9 cellular contexts compared by ENCODE assay signal in genomic region chr15:52288051-52288942, GRCh38. TPM values are rescaled to one million over a fixed set of nuclear protein-coding genes. Genes with fewer than 3 reads are reported as not detected.
DNase-seq lines count a peak whose midpoint lies in the region; ATAC-seq and TF ChIP-seq lines count a peak whose summit lies in the region.
"Had no signal": no experiment of that assay in that cellular context is flagged by ENCODE, and none has a peak within 500 bp of the region (broad histone marks: within the 10 kb centered on the region; RNA-seq: fewer than 3 reads in every experiment).

No MANE protein-coding gene starts in this region.

- no TSS peak for BruUV-seq in Panc1 (replicated peaks; lab: Mats Ljungman, UMichigan)

- H3K27me3 ChIP-seq in Panc1 (ENCODE audit: control insufficient read depth, insufficient read depth, low read length) (no peaks in the 10 kb centered on the region), smooth muscle cell (ENCODE audit: low read depth) (peaks cover 13% of the 10 kb centered on the region)
- no peaks in the 10 kb centered on the region for H3K27me3 ChIP-seq in effector memory CD4-positive, alpha-beta T cell (replicated peaks; ENCODE audit: control insufficient read depth, insufficient read depth, low read length, poor library complexity, severe bottlenecking)

- H2AFZ ChIP-seq in smooth muscle cell (ENCODE audit: low read depth) = no peak overlapping the region

- ATAC-seq in Panc1 (peak; percentile 93), sciatic nerve (peak; percentile 13)

- H3K27ac ChIP-seq in HEK293 (ENCODE audit: extremely low read depth, low read depth, low read length) (no peak overlapping the region), Panc1 (ENCODE audit: low read length) (peak overlapping the region; percentile 92), smooth muscle cell (ENCODE audit: low read depth) (no peak overlapping the region)
- H3K27ac ChIP-seq in effector memory CD4-positive, alpha-beta T cell (ENCODE audit: insufficient read depth, low read length, poor library complexity, severe bottlenecking) = no peak overlapping the region

- H4K20me1 ChIP-seq in smooth muscle cell (ENCODE audit: low read depth) = no peaks in the 10 kb centered on the region

- H3K4me3 ChIP-seq in HEK293 (ENCODE audit: low read depth, low read length) (no peak overlapping the region), Panc1 (ENCODE audit: low read depth in 2 of 2, low read length in 2 of 2) (peak overlapping the region; percentile 11 to 38; a peak in 3 of 4 replicates), fibroblast of villous mesenchyme (ENCODE audit: low read depth, low read length) (no peak overlapping the region), smooth muscle cell (no peak overlapping the region)
- H3K4me3 ChIP-seq in effector memory CD4-positive, alpha-beta T cell (ENCODE audit: insufficient read depth, low read depth, low read length, poor library complexity, severe bottlenecking) = no peak overlapping the region
- H3K4me3 ChIP-seq: left ventricle myocardium inferior had no signal

- no peak overlapping the region for H3K9ac ChIP-seq in smooth muscle cell (ENCODE audit: low read depth)

- no peak for TF ChIP-seq CTCF in HEK293 (tag by site-specific recombination; IDR thresholded peaks at IDR 0.05)
- no peak for TF ChIP-seq CTCF in Panc1 (IDR thresholded peaks at IDR 0.05)
- TF ChIP-seq CTCF in fibroblast of villous mesenchyme (IDR thresholded peaks at IDR 0.05; ENCODE audit: insufficient read depth, low read depth, low read length) = no peak
- TF ChIP-seq CTCF in smooth muscle cell (IDR thresholded peaks at IDR 0.05; ENCODE audit: borderline replicate concordance, insufficient read depth, poor library complexity, severe bottlenecking) = no peak

- H3K9me3 ChIP-seq in HEK293 (ENCODE audit: control insufficient read depth, insufficient read depth, low read depth, low read length) (no peaks in the 10 kb centered on the region), Panc1 (ENCODE audit: control insufficient read depth, insufficient read depth, low read depth, low read length) (no peaks in the 10 kb centered on the region), smooth muscle cell (replicated peaks; ENCODE audit: low read depth) (no peaks in the 10 kb centered on the region)
- no peaks in the 10 kb centered on the region for H3K9me3 ChIP-seq in effector memory CD4-positive, alpha-beta T cell (ENCODE audit: control insufficient read depth, low read length)
- H3K9me3 ChIP-seq: left ventricle myocardium inferior had no signal

- no peaks in the 10 kb centered on the region for H3K79me2 ChIP-seq in smooth muscle cell (ENCODE audit: low read depth)

- DNase-seq in Panc1 (ENCODE audit: low read depth, low spot score) (peak; percentile 38), fibroblast of villous mesenchyme (ENCODE audit: low read depth) (peak; percentile 5), sciatic nerve (ENCODE audit: low spot score) (no peak), cerebellar nuclear complex (lab: John Stamatoyannopoulos, UW) (no peak), smooth muscle cell (lab: John Stamatoyannopoulos, UW; ENCODE audit: unreplicated experiment) (no peak), HK-2 (ENCODE audit: unreplicated experiment) (no peak)
- DNase-seq in effector memory CD4-positive, alpha-beta T cell = no peak
- DNase-seq: left ventricle myocardium inferior had no signal

- in situ Hi-C loops in Panc1 (cut with HindIII; ENCODE audit: low pct_unique_long_range_greater_than_20kb, low sequenced_read_pairs) = no loop called here

- H3K36me3 ChIP-seq in HEK293 (ENCODE audit: control insufficient read depth in 2 of 2, insufficient read depth in 1 of 2, low read length in 2 of 2) = peaks cover 0 to 11% of the 10 kb centered on the region in 2 experiments; a peak in 2 of 3 replicates
- H3K36me3 ChIP-seq in Panc1 (ENCODE audit: control insufficient read depth, insufficient read depth, low read length) = no peaks in the 10 kb centered on the region
- H3K36me3 ChIP-seq in effector memory CD4-positive, alpha-beta T cell (ENCODE audit: control insufficient read depth, insufficient read depth, low read length) = no peaks in the 10 kb centered on the region
- no peaks in the 10 kb centered on the region for H3K36me3 ChIP-seq in smooth muscle cell (ENCODE audit: low read depth)
- H3K36me3 ChIP-seq: left ventricle myocardium inferior had no signal

- peaks cover 2% of the 10 kb centered on the region; the same call in 1 of the 2 replicates for H3K4me1 ChIP-seq in HEK293 (ENCODE audit: control insufficient read depth, insufficient read depth, low read length)
- H3K4me1 ChIP-seq in Panc1 (ENCODE audit: control insufficient read depth, insufficient read depth, low read length) = peaks cover 47% of the 10 kb centered on the region
- H3K4me1 ChIP-seq in effector memory CD4-positive, alpha-beta T cell (ENCODE audit: control insufficient read depth, insufficient read depth, low read length, poor library complexity, severe bottlenecking) = no peaks in the 10 kb centered on the region
- no peaks in the 10 kb centered on the region for H3K4me1 ChIP-seq in smooth muscle cell (ENCODE audit: low read depth)
- H3K4me1 ChIP-seq: left ventricle myocardium inferior had no signal

- POLR2A ChIA-PET in HEK293 (lab: Yijun Ruan, JAX) (no interaction called here), Panc1 (lab: Charles Lee) (interaction anchor here (0.6 to 1.1 kb wide), 2 partner anchors 32 to 79 kb away, joined by 4 to 8 read pairs; no protein-coding TSS in a partner anchor)

- no peaks in the 10 kb centered on the region for H3F3A ChIP-seq in smooth muscle cell (ENCODE audit: low read depth)

- CTCF ChIA-PET in HEK293 (lab: Yijun Ruan, JAX) = interaction anchor here (0.5 to 0.7 kb wide), 2 partner anchors 31 to 32 kb away, joined by 5 read pairs; no protein-coding TSS in a partner anchor
- CTCF ChIA-PET in Panc1 (lab: Charles Lee) = interaction anchor here (0.6 kb wide), 1 partner anchor 516 kb away, joined by 6 read pairs; no protein-coding TSS in a partner anchor

- WGBS in smooth muscle cell (ENCODE audit: low lambda C conversion rate) = 80% methylated on average over 13 of the region's 13 CpGs

- no peak overlapping the region for H3K4me2 ChIP-seq in smooth muscle cell

- intact Hi-C loops in Panc1 (cut with micrococcal nuclease; ENCODE audit: unreplicated experiment) = no loop called here
- intact Hi-C loops in sciatic nerve (cut with DNase I) = no loop called here

TF ChIP-seq in HEK293, 187 proteins besides CTCF, POLR2A, EP300 and RAD21:
- TF ChIP-seq ZNF830 (tag by site-specific recombination; IDR thresholded peaks at IDR 0.05; ENCODE audit: low read depth) (no peak), ZSCAN18 (tag by site-specific recombination; IDR thresholded peaks at IDR 0.05) (no peak), ZNF335 (tag by site-specific recombination; conservative IDR thresholded peaks at IDR 0.05) (0 out of 2 replicates have a peak, but pooled peaks have one; percentile 24), KLF16 (tag by site-specific recombination; IDR thresholded peaks at IDR 0.05) (no peak), KLF1 (tag by site-specific recombination; IDR thresholded peaks at IDR 0.05) (peak; percentile 42; the same call in 1 of the 2 replicates), ZFHX2 (tag by site-specific recombination; conservative IDR thresholded peaks at IDR 0.05) (peak; percentile 61), GFI1B (tag by site-specific recombination; IDR thresholded peaks at IDR 0.05) (no peak), KLF17 (tag by site-specific recombination; IDR thresholded peaks at IDR 0.05) (peak; percentile 42; the same call in 1 of the 2 replicates), ZNF404 (tag by site-specific recombination; IDR thresholded peaks at IDR 0.05) (no peak), EGR2 (tag by site-specific recombination; IDR thresholded peaks at IDR 0.05; ENCODE audit: low read depth) (peak; percentile 36; the same call in 1 of the 2 replicates)

RNA-seq across cellular contexts. Expression of gene MYO5C, which starts 7.3 kb away (rescaled TPM):
- total RNA-seq in Panc1 (2021; ENCODE audit: unreplicated experiment) (28.2 TPM), fibroblast of villous mesenchyme (under 0.01 TPM in 1 of 2 replicates, not detected in the other), sciatic nerve (16.3 TPM), smooth muscle cell (1.5 TPM in 2 replicates)
- 10.3 TPM for polyA plus RNA-seq in Panc1 (2012; ENCODE audit: insufficient read length)
- polyA plus RNA-seq in smooth muscle cell = 0.26 and 0.69 TPM in 2 replicates

Comparison
In these comparisons a context has a peak if more than half of its experiments do, and no peak if none do; other contexts are left out.
1. H3K4me3 ChIP-seq: peak in Panc1 (2 of 2); none in HEK293 (single experiment), fibroblast of villous mesenchyme (single experiment), effector memory CD4-positive, alpha-beta T cell (single experiment) and smooth muscle cell (single experiment).
2. DNase-seq: peak in Panc1 (single experiment) and fibroblast of villous mesenchyme (single experiment); none in sciatic nerve (single experiment), effector memory CD4-positive, alpha-beta T cell (0 of 3), cerebellar nuclear complex (0 of 2), smooth muscle cell (single experiment) and HK-2 (single experiment).